Comparison of ENCODE assay signal across 20 cellular contexts in the genomic region with DNA sequence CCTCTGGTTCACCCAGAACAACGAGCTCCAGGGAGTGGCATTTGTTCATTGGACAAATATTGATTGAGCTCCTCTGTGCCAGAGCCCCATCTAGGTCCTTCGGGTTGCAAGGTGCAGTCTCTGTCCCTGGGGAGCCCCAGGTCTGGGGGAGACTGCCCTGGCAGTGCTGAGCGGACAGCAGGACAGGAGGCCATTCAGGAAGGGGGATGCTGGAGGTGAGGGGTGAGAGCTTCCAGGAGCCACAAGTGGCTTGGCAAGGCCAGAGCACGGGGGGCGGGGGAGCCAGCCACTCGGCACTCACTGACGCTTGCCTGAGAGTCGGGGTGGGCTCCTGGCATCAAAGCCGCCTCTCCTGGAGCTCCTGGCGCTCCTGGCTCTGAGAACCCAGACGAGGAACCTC.
"Had no signal": no experiment of that assay in that cellular context is flagged by ENCODE, and none has a peak within 500 bp of the region (broad histone marks: within the 10 kb centered on the region; RNA-seq: fewer than 3 reads in every experiment).

No MANE protein-coding gene starts in this region.

- FAIRE-seq: colon had no signal

- ATAC-seq: activated CD8-positive, alpha-beta T cell treated with anti-CD3 and anti-CD28 coated beads, Interleukin-2, amount 10 ng/mL, durations not matched to agents 7 days and 5 days; foreskin keratinocyte; natural killer cell treated with Interleukin-12 subunit alpha and Interleukin-12 subunit beta and Interleukin-15 and Interleukin-18, amount 100 ng/mL, for 72 hours; stimulated activated naive CD8-positive, alpha-beta T cell treated with anti-CD3 and anti-CD28 coated beads, Interleukin-15, amount 100 ng/mL, for 72 hours had no signal

- H3K27ac ChIP-seq: foreskin keratinocyte, suprapubic skin, vagina had no signal

- DNase-seq: activated CD4-positive, alpha-beta T cell treated with anti-CD3 and anti-CD28 coated beads, Interleukin-2, amount 10 ng/mL, durations not matched to agents 7 days and 5 days; activated CD8-positive, alpha-beta T cell treated with anti-CD3 and anti-CD28 coated beads, Interleukin-2, amount 10 ng/mL, durations not matched to agents 7 days and 5 days; activated naive CD4-positive, alpha-beta T cell treated with Interleukin-2 at 50 U/mL for 16 hours; activated naive CD8-positive, alpha-beta T cell treated with anti-CD3 and anti-CD28 coated beads, Interleukin-2, amount 10 ng/mL, durations not matched to agents 7 days and 5 days; activated T-cell treated with anti-CD3 and anti-CD28 coated beads, Interleukin-2, amount 50 U/mL, for 24 hours; amygdala; caudate nucleus; foreskin keratinocyte; glutamatergic neuron; kidney glomerular epithelial cell; mesendoderm; nucleus accumbens; stimulated activated CD4-positive, alpha-beta T cell treated with anti-CD3 and anti-CD28 coated beads, Interleukin-15, amount 100 ng/mL, for 24 hours; stimulated activated CD4-positive, alpha-beta T cell treated with anti-CD3 and anti-CD28 coated beads, Interleukin-2, amount 100 ng/mL, for 48 hours; stimulated activated naive CD8-positive, alpha-beta T cell treated with anti-CD3 and anti-CD28 coated beads, Interleukin-15, amount 100 ng/mL, for 72 hours; trophoblast cell had no signal

- H3K27me3 ChIP-seq: vagina had no signal

- H3K36me3 ChIP-seq: suprapubic skin, vagina had no signal

- H3K4me1 ChIP-seq: foreskin keratinocyte, suprapubic skin, vagina had no signal

- H3K4me3 ChIP-seq: suprapubic skin, vagina had no signal

- H3K9me3 ChIP-seq: suprapubic skin, vagina had no signal
